In genomic region chr5:90959262-90959661, GRCh38 we compare ENCODE assay signal across 28 cellular contexts.
"Had no signal": no experiment of that assay in that cellular context is flagged by ENCODE, and none has a peak within 500 bp of the region (broad histone marks: within the 10 kb centered on the region; RNA-seq: fewer than 3 reads in every experiment).

No MANE protein-coding gene starts in this region.

- H3K4me1 ChIP-seq: neural progenitor cell, parathyroid adenoma, spleen, testis, uterus had no signal

- H3K27me3 ChIP-seq: neural progenitor cell, ovary, spleen, suprapubic skin, testis, tibial artery, transverse colon, upper lobe of right lung, uterus had no signal

- H3K27ac ChIP-seq: neural progenitor cell, ovary, parathyroid adenoma, psoas muscle, skin epidermis, spleen, suprapubic skin, testis, tibial artery, transverse colon, upper lobe of right lung, uterus had no signal

- ATAC-seq: natural killer cell; psoas muscle; right cardiac atrium; sciatic nerve; stimulated activated memory B cell treated with anti-CD40 and anti-IgM and Interleukin-4, amounts not matched to agents 10 μg/mL and 1 μg/mL and 100 μg/mL, for 72 hours; stimulated activated naive CD8-positive, alpha-beta T cell treated with anti-CD3 and anti-CD28 coated beads, Interleukin-15, amount 100 ng/mL, for 72 hours; stimulated activated naive CD8-positive, alpha-beta T cell treated with anti-CD3 and anti-CD28 coated beads, Interleukin-15, Interleukin-2, amounts not matched to agents 100 U/mL and 50 U/mL, for 24 hours; upper lobe of right lung had no signal

- H2AFZ ChIP-seq: neural progenitor cell, parathyroid adenoma had no signal

- H3K9ac ChIP-seq: neural progenitor cell, parathyroid adenoma had no signal

- H3K4me2 ChIP-seq: neural progenitor cell, smooth muscle cell had no signal

- H3K4me3 ChIP-seq: neural progenitor cell, ovary, psoas muscle, skin epidermis, smooth muscle cell, spleen, suprapubic skin, testis, tibial artery, transverse colon, upper lobe of right lung, uterus had no signal

- DNase-seq: natural killer cell; occipital lobe; ovary; posterior cingulate gyrus; psoas muscle; right cardiac atrium; spleen; stimulated activated CD4-positive, alpha-beta T cell treated with anti-CD3 and anti-CD28 coated beads, Interleukin-12 subunit alpha, Interleukin-12 subunit beta, amount 100 ng/mL, for 4 hours; stimulated activated CD4-positive, alpha-beta T cell treated with anti-CD3 and anti-CD28 coated beads, Interleukin-1b, Interleukin-23, amount 100 ng/mL, for 48 hours; stimulated activated CD4-positive, alpha-beta T cell treated with anti-CD3 and anti-CD28 coated beads, Interleukin-4, amount 100 ng/mL, for 1 hour; stimulated activated CD4-positive, alpha-beta T cell treated with anti-CD3 and anti-CD28 coated beads, Interleukin-4, amount 100 ng/mL, for 4 hours; stimulated activated CD8-positive, alpha-beta memory T cell treated with anti-CD3 and anti-CD28 coated beads, Interleukin-4, amount 100 ng/mL, for 48 hours; stimulated activated naive CD4-positive, alpha-beta T cell; stimulated activated naive CD8-positive, alpha-beta T cell treated with anti-CD3 and anti-CD28 coated beads, Interleukin-15, amount 100 ng/mL, for 72 hours; stimulated activated naive CD8-positive, alpha-beta T cell treated with anti-CD3 and anti-CD28 coated beads, Interleukin-15, Interleukin-2, amounts not matched to agents 100 U/mL and 50 U/mL, for 24 hours; substantia nigra; testis; tibial artery; transverse colon; upper lobe of right lung; uterus had no signal

- H3K9me3 ChIP-seq: ovary, psoas muscle, spleen, suprapubic skin, testis, tibial artery, transverse colon, upper lobe of right lung, uterus had no signal

- H3K36me3 ChIP-seq: neural progenitor cell, ovary, spleen, suprapubic skin, tibial artery, transverse colon, upper lobe of right lung, uterus had no signal
